Comparison of ENCODE assay signal across 9 cellular contexts in genomic region chr13:75636339-75637095, GRCh38. TPM values are rescaled to one million over a fixed set of nuclear protein-coding genes. Genes with fewer than 3 reads are reported as not detected.
DNase-seq lines count a peak whose midpoint lies in the region; ATAC-seq, FAIRE-seq and TF ChIP-seq lines count a peak whose summit lies in the region.
"Had no signal": no experiment of that assay in that cellular context is flagged by ENCODE, and none has a peak within 500 bp of the region (broad histone marks: within the 10 kb centered on the region; RNA-seq: fewer than 3 reads in every experiment).

No MANE protein-coding gene starts in this region.

- DNase-seq in Daoy (ENCODE audit: low read depth) (peak; percentile 46), HTR-8/SVneo (ENCODE audit: insufficient read length, low spot score) (peak; percentile 35), T-helper 22 cell (ENCODE audit: low read depth) (peak; percentile 4), K562 (ENCODE audit: extremely low read depth in 1 of 4, low spot score in 3 of 4) (peak in 3 of 4 experiments; percentile 6 to 20 (median 17)), iris pigment epithelial cell (ENCODE audit: low read depth) (peak; percentile 57), D721Med (ENCODE audit: insufficient read length, low spot score) (no peak)
- peak; percentile 8 to 23 for DNase-seq in stimulated activated CD4-positive, alpha-beta T cell treated with anti-CD3 and anti-CD28 coated beads, Interleukin-15, amount 100 ng/mL, for 1 hour (ENCODE audit: low read depth in 1 of 2, low spot score in 1 of 2)

- no peaks in the 10 kb centered on the region for H3K27me3 ChIP-seq in K562 (ENCODE audit: control insufficient read depth in 2 of 2, insufficient read depth in 2 of 2, low read length in 2 of 2)

- TF ChIP-seq EP300 in K562 (IDR thresholded peaks at IDR 0.05; ENCODE audit: low read length): no peak

- H3K4me3 ChIP-seq in K562: peak overlapping the region; percentile 34

- intact Hi-C loops in K562 (cut with micrococcal nuclease): no loop called here

- H3K9me1 ChIP-seq in K562 (ENCODE audit: control insufficient read depth, insufficient read depth, low read length): no peaks in the 10 kb centered on the region

- FAIRE-seq in HTR-8/SVneo (lab: Jason Lieb, UNC): no peak
- no peak for FAIRE-seq in K562 (lab: Jason Lieb, UNC)
- FAIRE-seq in D721Med (lab: Jason Lieb, UNC): no peak
- FAIRE-seq: colon had no signal

- peaks cover 0 to 15% of the 10 kb centered on the region in 2 experiments; a peak in 2 of 5 replicates for H3K4me1 ChIP-seq in K562 (replicated peaks in 1 of 2; ENCODE audit: control insufficient read depth in 2 of 2, insufficient read depth in 2 of 2, low read length in 2 of 2)

- BruUV-seq in K562 (replicated peaks; lab: Mats Ljungman, UMichigan): no TSS peak

- no peaks in the 10 kb centered on the region for H3K9me3 ChIP-seq in K562 (replicated peaks; ENCODE audit: control insufficient read depth, insufficient read depth, low read depth, low read length)

- no peak for TF ChIP-seq RAD21 in K562 (CRISPR knock-in tag; conservative IDR thresholded peaks at IDR 0.05 in 1 of 2, IDR thresholded peaks at IDR 0.05 in 1 of 2)

- no peak for TF ChIP-seq CTCF in K562 (IDR thresholded peaks at IDR 0.05 in 2 of 3, conservative IDR thresholded peaks at IDR 0.05 in 1 of 3; ENCODE audit: insufficient read depth in 2 of 3, low read depth in 1 of 3, low read length in 3 of 3)
- no peak for TF ChIP-seq CTCF in D721Med (IDR thresholded peaks at IDR 0.05; ENCODE audit: insufficient read depth, missing control alignments)

- peak overlapping the region in 1 of 2 experiments; percentile 79; a peak in 3 of 4 replicates for H3K9ac ChIP-seq in K562 (ENCODE audit: insufficient read depth in 1 of 2, low read depth in 2 of 2, low read length in 2 of 2)

- H3K36me3 ChIP-seq in K562 (ENCODE audit: control insufficient read depth, insufficient read depth, low read length): no peaks in the 10 kb centered on the region

- CTCF ChIA-PET in K562 (lab: Yijun Ruan, JAX; ENCODE audit: low intra/inter-chr PET ratio): no interaction called here

- H3K4me2 ChIP-seq in K562 (ENCODE audit: insufficient read depth, low read length): peak overlapping the region; percentile 60

- no peak overlapping the region for H3K27ac ChIP-seq in K562 (ENCODE audit: extremely low read depth, low read depth, low read length)

- H4K20me1 ChIP-seq in K562 (replicated peaks; ENCODE audit: control insufficient read depth, insufficient read depth, low read length): no peaks in the 10 kb centered on the region

- WGBS in K562 (ENCODE audit: insufficient coverage, low coverage, missing lambda C conversion rate): 34% methylated on average over 5 of the region's 69 CpGs

- POLR2A ChIA-PET in K562 (lab: Yijun Ruan, JAX): no interaction called here

- H3K79me2 ChIP-seq in K562 (ENCODE audit: control insufficient read depth, insufficient read depth, low read length): no peaks in the 10 kb centered on the region

- ATAC-seq in GM21447 (IDR thresholded peaks at IDR 0.05; ENCODE audit: unreplicated experiment): peak; percentile 61
- peak; percentile 66 for ATAC-seq in K562

- in situ Hi-C loops in K562 (cut with MboI): no loop called here

- peak overlapping the region; percentile 67 for H2AFZ ChIP-seq in K562 (ENCODE audit: low read depth, low read length)

- no peak for TF ChIP-seq POLR2A in K562 (conservative IDR thresholded peaks at IDR 0.05)

TF ChIP-seq in K562, 482 proteins besides CTCF, POLR2A, EP300 and RAD21 (continues in another document):
- TF ChIP-seq CXXC5 (CRISPR knock-in tag; IDR thresholded peaks at IDR 0.05) (0 out of 2 replicates have a peak, but pooled peaks have one; percentile 0), ZNF830 (CRISPR knock-in tag; IDR thresholded peaks at IDR 0.05) (no peak), NFE2 (IDR thresholded peaks at IDR 0.05; ENCODE audit: low read depth) (no peak), TBL1XR1 (IDR thresholded peaks at IDR 0.05; ENCODE audit: low read length in 2 of 2) (no peak), GABPA (tag; conservative IDR thresholded peaks at IDR 0.05; ENCODE audit: low read depth) (0 out of 2 replicates have a peak, but pooled peaks have one; percentile 5), E2F6 (IDR thresholded peaks at IDR 0.05; ENCODE audit: borderline replicate concordance in 1 of 2, extremely low read depth in 1 of 2, insufficient read depth in 1 of 2, insufficient read length in 1 of 2, low read depth in 1 of 2, low read length in 1 of 2, poor library complexity in 1 of 2, severe bottlenecking in 1 of 2) (peak in 1 of 2 experiments; percentile 55), HMG20B (CRISPR knock-in tag; IDR thresholded peaks at IDR 0.05) (no peak), NCOA6 (IDR thresholded peaks at IDR 0.05) (0 out of 2 replicates have a peak, but pooled peaks have one; percentile 39), NKRF (IDR thresholded peaks at IDR 0.05; ENCODE audit: borderline replicate concordance) (no peak), L3MBTL2 (IDR thresholded peaks at IDR 0.05) (peak; percentile 64; the same call in 1 of the 2 replicates), MITF (IDR thresholded peaks at IDR 0.05) (no peak), HCFC1 (IDR thresholded peaks at IDR 0.05; ENCODE audit: low read depth, low read length) (no peak), ESRRB (CRISPR knock-in tag; IDR thresholded peaks at IDR 0.05; ENCODE audit: borderline replicate concordance) (no peak), DIDO1 (tag; IDR thresholded peaks at IDR 0.05; ENCODE audit: low read depth) (no peak), RBM25 (IDR thresholded peaks at IDR 0.05; ENCODE audit: low read depth, low read length, severe bottlenecking) (no peak), ZFX (CRISPR knock-in tag; IDR thresholded peaks at IDR 0.05) (peak; percentile 37)

RNA-seq across cellular contexts. Expression of gene LMO7, which starts 0.4 kb away (rescaled TPM):
- total RNA-seq in Daoy (2014; rRNA removed; shearing (Covaris generic)): 26.4 and 27.9 TPM in 2 replicates
- total RNA-seq in K562 (2011; cell fraction: chromatin; rRNA removed; ENCODE audit: low replicate concordance): 4.2 and 10.1 TPM in 2 replicates
- 1.5 and 1.7 TPM in 2 replicates for total RNA-seq in K562 (2011; cell fraction: nucleolus; rRNA removed)
- total RNA-seq in K562 (2011; cell fraction: nucleoplasm; rRNA removed): 4.4 and 9.8 TPM in 2 replicates
- total RNA-seq in K562 (2014; rRNA removed) (2.2 and 2.3 TPM in 2 replicates), K562 (2014; rRNA removed; fragmentation: Illumina TruSeq; extraction: Trizol) (2.2 and 2.3 TPM in 2 replicates), K562 (2015; rRNA removed; fragmentation: Illumina TruSeq; extraction: Trizol) (3.7 and 4.3 TPM in 2 replicates), K562 (2021) (1.7 and 2.5 TPM in 2 replicates)
- polyA plus RNA-seq in K562 (2011; rRNA removed) (1.1 and 1.4 TPM in 2 replicates), K562 (2014; fragmentation: Illumina TruSeq; extraction: Trizol) (2.1 and 3.5 TPM in 2 replicates), K562 (2014; fragmentation: Nextera tagmentation; extraction: Ambion mirVana) (under 1 TPM; 0.42 to 0.45 TPM), K562 (2014; rRNA removed) (1.6 and 1.8 TPM in 2 replicates)
- polyA plus RNA-seq in K562 (2011; cell fraction: cytosol; rRNA removed): 0.52 and 1.0 TPM in 2 replicates
- polyA plus RNA-seq in K562 (2011; cell fraction: nucleus; rRNA removed): 6.2 and 9.1 TPM in 2 replicates
- 2.7 and 3.3 TPM in 2 replicates for polyA plus RNA-seq in K562 (2012)
- polyA minus RNA-seq in K562 (2011; rRNA and poly(A)+ RNA removed): 3.3 and 4.3 TPM in 2 replicates
- polyA minus RNA-seq in K562 (2011; cell fraction: cytosol; rRNA and poly(A)+ RNA removed): 1.5 and 2.7 TPM in 2 replicates
- polyA minus RNA-seq in K562 (2011; cell fraction: nucleus; rRNA and poly(A)+ RNA removed): 4.4 and 11.9 TPM in 2 replicates
